ENCODE assay signal across 18 cellular contexts in genomic region chr21:45043541-45044020, GRCh38.
"Had no signal": no experiment of that assay in that cellular context is flagged by ENCODE, and none has a peak within 500 bp of the region (broad histone marks: within the 10 kb centered on the region; RNA-seq: fewer than 3 reads in every experiment).

No MANE protein-coding gene starts in this region.

- ATAC-seq: effector memory CD8-positive, alpha-beta T cell; gastrocnemius medialis; heart right ventricle; mucosa of descending colon; naive thymus-derived CD8-positive, alpha-beta T cell; right cardiac atrium; stimulated activated naive B cell treated with anti-CD40 and anti-IgM and Interleukin-4, amounts not matched to agents 10 μg/mL and 1 μg/mL and 100 μg/mL, for 72 hours; stimulated activated naive CD8-positive, alpha-beta T cell treated with anti-CD3 and anti-CD28 coated beads, Interleukin-15, amount 100 ng/mL, for 72 hours had no signal

- H3K4me3 ChIP-seq: esophagus muscularis mucosa, gastrocnemius medialis, heart right ventricle, mucosa of descending colon, ovary, testis, transverse colon had no signal

- DNase-seq: effector memory CD8-positive, alpha-beta T cell; heart right ventricle; hypothalamus; kidney glomerular epithelial cell; mammary epithelial cell; mucosa of descending colon; naive thymus-derived CD8-positive, alpha-beta T cell; ovary; right cardiac atrium; stimulated activated CD4-positive, alpha-beta T cell treated with anti-CD3 and anti-CD28 coated beads, Interleukin-2, amount 100 ng/mL, for 24 hours; stimulated activated CD4-positive, alpha-beta T cell treated with anti-CD3 and anti-CD28 coated beads, Interleukin-4, amount 100 ng/mL, for 4 hours; stimulated activated naive B cell treated with anti-CD40 and anti-IgM and Interleukin-4, amounts not matched to agents 10 μg/mL and 1 μg/mL and 100 μg/mL, for 72 hours; stimulated activated naive CD8-positive, alpha-beta T cell treated with anti-CD3 and anti-CD28 coated beads, Interleukin-15, amount 100 ng/mL, for 72 hours; testis; transverse colon had no signal

- H3K27ac ChIP-seq: epithelial cell of prostate, esophagus muscularis mucosa, gastrocnemius medialis, heart right ventricle, ovary, testis, transverse colon had no signal

- H3K36me3 ChIP-seq: esophagus muscularis mucosa, gastrocnemius medialis, heart right ventricle, ovary, transverse colon had no signal

- H3K9me3 ChIP-seq: mucosa of descending colon, ovary, testis, transverse colon had no signal

- H3K27me3 ChIP-seq: esophagus muscularis mucosa, gastrocnemius medialis, heart right ventricle, ovary, testis, transverse colon had no signal
